8 cellular contexts compared by ENCODE assay signal in the genomic region with DNA sequence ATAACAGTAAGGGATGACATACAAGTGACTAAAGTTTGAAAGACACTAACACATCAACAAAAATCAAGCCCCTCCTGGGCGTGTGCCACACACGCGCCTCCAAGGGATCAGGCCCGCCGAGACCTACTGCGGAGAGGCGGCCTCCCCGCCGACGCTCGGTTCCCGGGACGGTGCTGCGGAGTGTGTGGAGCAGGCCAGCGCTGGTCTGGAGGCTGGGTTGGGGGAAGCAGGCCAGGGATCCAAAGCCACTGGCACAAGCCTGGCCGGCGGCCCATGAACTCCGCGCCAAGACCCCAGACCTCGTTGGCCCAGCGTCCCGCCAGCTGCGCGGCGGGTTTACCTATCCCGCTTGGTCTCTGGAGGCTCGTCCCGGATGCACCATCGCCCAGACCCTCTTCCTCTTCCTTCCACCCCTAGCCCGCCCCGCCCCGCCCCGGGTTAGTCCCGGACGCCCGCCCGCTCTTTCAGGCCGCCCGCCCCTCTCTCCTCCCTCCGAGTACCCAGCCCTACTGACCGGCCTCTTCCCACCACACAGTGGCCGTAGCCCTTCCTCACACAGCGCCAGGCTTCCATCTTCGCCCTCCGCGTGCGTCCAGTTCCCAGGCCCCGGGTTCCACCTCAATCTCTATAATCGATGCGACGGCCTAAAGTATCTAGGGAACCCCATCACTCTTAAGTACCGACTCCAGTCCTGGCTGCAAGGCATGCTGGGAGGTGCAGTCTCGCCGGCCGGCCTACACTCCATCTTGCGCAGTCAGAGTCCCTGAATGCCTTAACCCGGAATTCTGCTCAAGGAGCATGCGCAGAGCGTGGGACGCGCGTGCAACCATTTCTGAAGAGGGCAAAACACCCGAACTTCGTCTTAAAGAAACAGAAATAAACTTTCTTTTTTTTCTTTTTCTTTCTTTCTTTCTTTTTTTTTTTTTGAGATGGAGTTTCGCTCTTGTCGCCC. TPM values are rescaled to one million over a fixed set of nuclear protein-coding genes. Genes with fewer than 3 reads are reported as not detected.
A peak's percentile ranks its signal among the peaks of the same experiment; 100 is the strongest.
DNase-seq lines count a peak whose midpoint lies in the region; ATAC-seq and TF ChIP-seq lines count a peak whose summit lies in the region.

A gene with protein sequence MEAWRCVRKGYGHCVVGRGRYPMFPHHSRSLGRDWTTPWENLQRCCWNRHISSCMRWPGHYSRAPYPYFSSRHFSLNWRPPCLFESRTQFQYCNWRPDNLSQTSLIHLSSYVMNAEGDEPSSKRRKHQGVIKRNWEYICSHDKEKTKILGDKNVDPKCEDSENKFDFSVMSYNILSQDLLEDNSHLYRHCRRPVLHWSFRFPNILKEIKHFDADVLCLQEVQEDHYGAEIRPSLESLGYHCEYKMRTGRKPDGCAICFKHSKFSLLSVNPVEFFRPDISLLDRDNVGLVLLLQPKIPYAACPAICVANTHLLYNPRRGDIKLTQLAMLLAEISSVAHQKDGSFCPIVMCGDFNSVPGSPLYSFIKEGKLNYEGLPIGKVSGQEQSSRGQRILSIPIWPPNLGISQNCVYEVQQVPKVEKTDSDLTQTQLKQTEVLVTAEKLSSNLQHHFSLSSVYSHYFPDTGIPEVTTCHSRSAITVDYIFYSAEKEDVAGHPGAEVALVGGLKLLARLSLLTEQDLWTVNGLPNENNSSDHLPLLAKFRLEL (minus strand): TSS at position 769 of the 952 bp plus-strand sequence. CDS start 196 bp downstream, at position 573.

- DNase-seq in ACHN (peak; percentile 98), NCI-H2227 (lab: John Stamatoyannopoulos, UW; ENCODE audit: unreplicated experiment) (peak; percentile 98), WERI-Rb-1 (peak; percentile 97), mammary epithelial cell (peak; percentile 95)

- in situ Hi-C loops in ACHN (cut with HindIII; ENCODE audit: low pct_ligation_motif_present, low pct_unique_long_range_greater_than_20kb, low sequenced_read_pairs) = no loop called here
- in situ Hi-C loops in mammary epithelial cell (cut with MboI; ENCODE audit: low sequenced_read_pairs in 2 of 2) = no loop called here

- ATAC-seq in GM18873 (IDR thresholded peaks at IDR 0.05; ENCODE audit: low FRiP score, unreplicated experiment) = peak; percentile 94
- peak; percentile 90 for ATAC-seq in HG03139 (IDR thresholded peaks at IDR 0.05; ENCODE audit: unreplicated experiment)

- no peaks in the 10 kb centered on the region for H3K27me3 ChIP-seq in WERI-Rb-1 (ENCODE audit: insufficient read depth, low read depth, severe bottlenecking)
- no peaks in the 10 kb centered on the region for H3K27me3 ChIP-seq in mammary epithelial cell (ENCODE audit: insufficient read depth, low read length)
- H3K27me3 ChIP-seq in iPS-20b (ENCODE audit: insufficient read depth, low read length) = no peaks in the 10 kb centered on the region

- H3K4me2 ChIP-seq in mammary epithelial cell (ENCODE audit: insufficient read depth, low read depth, low read length) = peak within 1 kb of the TSS; percentile 96

- TSS peak; percentile 36 for BruUV-seq in mammary epithelial cell (replicated peaks; lab: Mats Ljungman, UMichigan)

- H3K4me3 ChIP-seq in WERI-Rb-1 (ENCODE audit: low read depth, low read length) (peak within 1 kb of the TSS; percentile 98), mammary epithelial cell (replicated peaks in 1 of 3; ENCODE audit: insufficient read depth in 1 of 3, low read depth in 2 of 3, low read length in 3 of 3) (peak within 1 kb of the TSS; percentile 72 to 97 (median 96)), iPS-20b (ENCODE audit: low read length) (peak within 1 kb of the TSS; percentile 87), skin epidermis (peak within 1 kb of the TSS; percentile 62 to 95 (median 86))

- dilution Hi-C loops in mammary epithelial cell (cut with HindIII; ENCODE audit: low sequenced_read_pairs) = loop anchor here (5.0 kb wide), 1 partner anchor 33 kb away; no protein-coding TSS in a partner anchor

- H3K27ac ChIP-seq in WERI-Rb-1 (peak within 1 kb of the TSS; percentile 89), mammary epithelial cell (ENCODE audit: insufficient read depth, low read depth, low read length) (peak within 1 kb of the TSS; percentile 76), iPS-20b (ENCODE audit: low read length) (peak within 1 kb of the TSS; percentile 66), skin epidermis (peak within 1 kb of the TSS; percentile 75 to 96 (median 90))

- WGBS in mammary epithelial cell (ENCODE audit: low coverage, missing lambda C conversion rate) = under 1% methylated on average over 23 of the region's 66 CpGs

- H3K9ac ChIP-seq in mammary epithelial cell (ENCODE audit: insufficient read depth, low read length) (peak within 1 kb of the TSS; percentile 89), iPS-20b (ENCODE audit: low read depth, low read length) (peak within 1 kb of the TSS; percentile 87)

- H3K9me3 ChIP-seq in WERI-Rb-1 (ENCODE audit: severe bottlenecking) (no peaks in the 10 kb centered on the region), mammary epithelial cell (replicated peaks; ENCODE audit: insufficient read depth, low read length) (no peaks in the 10 kb centered on the region), iPS-20b (ENCODE audit: insufficient read depth, low read depth, low read length) (no peaks in the 10 kb centered on the region)

- H3K4me1 ChIP-seq in mammary epithelial cell (ENCODE audit: insufficient read depth, low read length) (peaks cover 10% of the 10 kb centered on the region), iPS-20b (ENCODE audit: insufficient read depth, low read length) (peaks cover 4% of the 10 kb centered on the region; the same call in 1 of the 2 replicates)

- peak within 1 kb of the TSS; percentile 100 for H2AFZ ChIP-seq in mammary epithelial cell (ENCODE audit: low read depth, low read length)

- TF ChIP-seq CTCF in WERI-Rb-1 (IDR thresholded peaks at IDR 0.05; ENCODE audit: low read depth, low read length) (no peak), mammary epithelial cell (conservative IDR thresholded peaks at IDR 0.05 in 1 of 2, IDR thresholded peaks at IDR 0.05 in 1 of 2; ENCODE audit: extremely low read depth in 1 of 2, insufficient read depth in 1 of 2, low read depth in 1 of 2, low read length in 2 of 2) (no peak)

- CTCF ChIA-PET in mammary epithelial cell (lab: Charles Lee; ENCODE audit: low non-redundant PET) = no interaction called here

- no peaks in the 10 kb centered on the region for H4K20me1 ChIP-seq in mammary epithelial cell (ENCODE audit: insufficient read depth, low read length)

- H3K36me3 ChIP-seq in WERI-Rb-1 (peaks cover 18% of the 10 kb centered on the region), mammary epithelial cell (ENCODE audit: insufficient read depth, low read length) (peaks cover 7% of the 10 kb centered on the region), iPS-20b (ENCODE audit: insufficient read depth, low read depth, low read length) (peaks cover 29% of the 10 kb centered on the region; the same call in 1 of the 2 replicates)

- intact Hi-C loops in mammary epithelial cell (cut with micrococcal nuclease) = loop anchor here (1.0 kb wide), 2 partner anchors 36 to 55 kb away; a partner anchor contains a TSS

- H3K79me2 ChIP-seq in mammary epithelial cell (ENCODE audit: insufficient read depth, low read length) = peaks cover 42% of the 10 kb centered on the region

RNA-seq across cellular contexts. Expression of the gene that starts here (rescaled TPM):
- total RNA-seq in mammary epithelial cell = 10 to 100 TPM; 28.5 to 38.3 TPM
- 13.0 TPM for polyA plus RNA-seq in mammary epithelial cell
- polyA minus RNA-seq in mammary epithelial cell = 22.2 TPM

Comparison
In these comparisons a context has a peak if more than half of its experiments do, and no peak if none do; other contexts are left out.
1. Peak in every context shown above with its lines: DNase-seq, ATAC-seq, H3K4me3 ChIP-seq and H3K27ac ChIP-seq.